Comparison of ENCODE assay signal across 30 cellular contexts in the genomic region with DNA sequence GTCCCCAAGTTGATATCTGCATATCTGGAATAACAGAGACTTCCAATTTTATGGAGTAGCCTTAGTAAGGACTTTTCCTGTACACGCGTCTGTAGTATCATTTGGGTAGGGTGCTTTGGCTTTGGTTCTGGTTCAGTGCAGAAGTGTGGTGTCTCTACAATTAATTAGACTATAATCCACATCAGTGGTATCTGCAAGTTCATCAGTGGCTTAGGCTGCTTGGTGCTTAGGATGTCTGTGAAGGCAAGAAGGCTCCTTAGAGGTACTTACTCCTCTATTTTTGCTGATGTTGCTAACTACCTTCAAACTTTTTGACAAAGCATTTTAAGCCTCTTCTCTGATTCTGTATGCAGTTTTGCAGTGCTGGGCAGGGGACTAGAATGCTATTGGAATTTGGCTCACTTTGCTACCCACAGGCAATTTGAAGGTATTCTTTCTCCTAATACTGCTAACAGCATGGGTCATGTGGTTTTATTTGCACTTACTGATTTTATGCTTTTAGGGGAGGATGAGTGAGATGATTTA.
"Had no signal": no experiment of that assay in that cellular context is flagged by ENCODE, and none has a peak within 500 bp of the region (broad histone marks: within the 10 kb centered on the region; RNA-seq: fewer than 3 reads in every experiment).

No MANE protein-coding gene starts in this region.

- H3K27me3 Mint-ChIP-seq: naive thymus-derived CD4-positive, alpha-beta T cell; stimulated activated naive CD8-positive, alpha-beta T cell treated with anti-CD3 and anti-CD28 coated beads, Interleukin-15, Interleukin-2, amounts not matched to agents 100 ng/mL and 50 ng/mL, for 24 hours; type B pancreatic cell had no signal

- DNase-seq: heart left ventricle; hypothalamus; immature natural killer cell; kidney; left colon; left lung; lower lobe of right lung; mammary epithelial cell; mesendoderm; midbrain; mucosa of descending colon; naive thymus-derived CD4-positive, alpha-beta T cell; nucleus accumbens; ovary; retina; right cardiac atrium; sigmoid colon; small intestine; spleen; stimulated activated CD4-positive, alpha-beta T cell treated with anti-CD3 and anti-CD28 coated beads, Interleukin-4, amount 100 ng/mL, for 24 hours; stimulated activated naive CD4-positive, alpha-beta T cell; substantia nigra had no signal

- H3K4me1 Mint-ChIP-seq: immature natural killer cell; stimulated activated effector memory CD8-positive, alpha-beta T cell treated with anti-CD3 and anti-CD28 coated beads, Interleukin-12 subunit alpha, Interleukin-12 subunit beta, amount 100 ng/mL, for 72 hours had no signal

- H3K27ac Mint-ChIP-seq: immature natural killer cell; naive thymus-derived CD4-positive, alpha-beta T cell; natural killer cell treated with Interleukin-12 subunit alpha and Interleukin-12 subunit beta and Interleukin-15 and Interleukin-18, amount 100 ng/mL, for 72 hours; stimulated activated effector memory CD8-positive, alpha-beta T cell treated with anti-CD3 and anti-CD28 coated beads, Interleukin-12 subunit alpha, Interleukin-12 subunit beta, amount 100 ng/mL, for 72 hours; stimulated activated naive CD8-positive, alpha-beta T cell treated with anti-CD3 and anti-CD28 coated beads, Interleukin-15, Interleukin-2, amounts not matched to agents 100 ng/mL and 50 ng/mL, for 24 hours; type B pancreatic cell had no signal

- H3K4me3 ChIP-seq: heart left ventricle, left lung, lower lobe of right lung, mucosa of descending colon, ovary, prostate gland, sigmoid colon, spleen, tibial nerve, vagina had no signal

- H3K4me3 Mint-ChIP-seq: immature natural killer cell; naive thymus-derived CD4-positive, alpha-beta T cell; natural killer cell treated with Interleukin-12 subunit alpha and Interleukin-12 subunit beta and Interleukin-15 and Interleukin-18, amount 100 ng/mL, for 72 hours; neural crest cell; stimulated activated effector memory CD8-positive, alpha-beta T cell treated with anti-CD3 and anti-CD28 coated beads, Interleukin-12 subunit alpha, Interleukin-12 subunit beta, amount 100 ng/mL, for 72 hours; stimulated activated naive CD8-positive, alpha-beta T cell treated with anti-CD3 and anti-CD28 coated beads, Interleukin-15, Interleukin-2, amounts not matched to agents 100 ng/mL and 50 ng/mL, for 24 hours; type B pancreatic cell had no signal

- H3K36me3 Mint-ChIP-seq: stimulated activated effector memory CD8-positive, alpha-beta T cell treated with anti-CD3 and anti-CD28 coated beads, Interleukin-12 subunit alpha, Interleukin-12 subunit beta, amount 100 ng/mL, for 72 hours had no signal

- H3K27ac ChIP-seq: heart left ventricle, left lung, lower lobe of right lung, ovary, prostate gland, sigmoid colon, spleen, tibial nerve, vagina had no signal

- H3K27me3 ChIP-seq: heart left ventricle, left lung, ovary, sigmoid colon, spleen, tibial nerve, vagina had no signal

- H3K9me3 ChIP-seq: prostate gland had no signal

- H3K4me1 ChIP-seq: left lung, lower lobe of right lung, prostate gland, sigmoid colon, spleen, tibial nerve, vagina had no signal

- H3K36me3 ChIP-seq: left lung, lower lobe of right lung, ovary, prostate gland, sigmoid colon, tibial nerve, vagina had no signal
